1 cellular context compared by ENCODE assay signal in genomic region chr10:17742918-17743317, GRCh38.
TF ChIP-seq lines count a peak whose summit lies in the region.

No MANE protein-coding gene starts in this region.

TF ChIP-seq in H1, 55 proteins besides CTCF, POLR2A, EP300 and RAD21:
- TF ChIP-seq YY1 (IDR thresholded peaks at IDR 0.05; ENCODE audit: low read depth, low read length), result 0 out of 2 replicates have a peak, but pooled peaks have one; percentile 57
- no peak for TF ChIP-seq SP4 (IDR thresholded peaks at IDR 0.05; ENCODE audit: low read length)
